ENCODE assay signal across 8 cellular contexts in the genomic region with DNA sequence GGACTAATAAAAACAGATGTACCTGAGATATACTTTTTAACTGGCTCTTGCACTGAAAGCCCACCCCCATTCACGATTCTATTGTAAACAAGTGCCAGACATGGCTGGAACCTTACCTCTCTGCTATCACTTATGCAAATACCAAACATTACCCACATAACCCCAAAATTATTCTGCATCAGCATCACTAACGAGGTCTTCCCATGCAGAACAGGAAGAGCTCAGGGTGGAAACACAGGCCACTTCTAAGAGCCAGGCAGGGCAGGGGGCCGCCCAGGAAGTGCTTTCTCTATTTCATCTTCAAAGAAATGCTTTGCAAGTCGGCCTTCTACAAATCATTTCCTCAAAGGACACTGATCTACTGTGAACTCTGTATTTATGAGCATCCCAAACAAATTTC. TPM values are rescaled to one million over a fixed set of nuclear protein-coding genes. Genes with fewer than 3 reads are reported as not detected.
DNase-seq lines count a peak whose midpoint lies in the region; ATAC-seq and TF ChIP-seq lines count a peak whose summit lies in the region.

No MANE protein-coding gene starts in this region.

- ATAC-seq in GM19455 (IDR thresholded peaks at IDR 0.05; ENCODE audit: unreplicated experiment): no peak
- ATAC-seq in HG02870 (IDR thresholded peaks at IDR 0.05; ENCODE audit: unreplicated experiment): no peak

- peaks cover 5% of the 10 kb centered on the region for H3K36me3 Mint-ChIP-seq in activated naive CD4-positive, alpha-beta T cell treated with anti-CD3 and anti-CD28 coated beads for 36 hours (ENCODE audit: low read depth)

- DNase-seq in stimulated activated CD4-positive, alpha-beta T cell treated with anti-CD3 and anti-CD28 coated beads, Interleukin-2, amount 100 ng/mL, for 24 hours: peak; percentile 32 to 46
- DNase-seq in stimulated activated CD4-positive, alpha-beta T cell treated with anti-CD3 and anti-CD28 coated beads, Interleukin-2, amount 100 ng/mL, for 48 hours: no peak
- peak; percentile 82 for DNase-seq in activated naive CD4-positive, alpha-beta T cell treated with anti-CD3 and anti-CD28 coated beads for 36 hours
- DNase-seq in kidney epithelial cell (ENCODE audit: low read depth): no peak
- DNase-seq in T1000 (lab: John Stamatoyannopoulos, UW): no peak
- no peak for DNase-seq in dedifferentiated amniotic fluid mesenchymal stem cell (ENCODE audit: extremely low spot score)

- H3K27ac Mint-ChIP-seq in activated naive CD4-positive, alpha-beta T cell treated with anti-CD3 and anti-CD28 coated beads for 36 hours: peak overlapping the region; percentile 52

- H3K27me3 Mint-ChIP-seq in activated naive CD4-positive, alpha-beta T cell treated with anti-CD3 and anti-CD28 coated beads for 36 hours (ENCODE audit: low read depth): no peaks in the 10 kb centered on the region

- no peak for TF ChIP-seq CTCF in kidney epithelial cell (IDR thresholded peaks at IDR 0.05; ENCODE audit: insufficient read depth, low read length, poor library complexity, severe bottlenecking)

- H3K36me3 ChIP-seq in kidney epithelial cell (ENCODE audit: control insufficient read depth, insufficient read depth, low read length): no peaks in the 10 kb centered on the region

- intact Hi-C loops in activated naive CD4-positive, alpha-beta T cell treated with anti-CD3 and anti-CD28 coated beads for 36 hours (cut with micrococcal nuclease): loop anchor here (1.0 to 5.0 kb wide), 6 partner anchors 36 to 1510 kb away; a partner anchor contains a TSS

- CTCF ChIA-PET in activated naive CD4-positive, alpha-beta T cell treated with anti-CD3 and anti-CD28 coated beads for 36 hours (lab: Charles Lee): interaction anchor here (0.7 to 2.6 kb wide), 2 partner anchors 11 to 15 kb away, joined by 3 to 8 read pairs; no protein-coding TSS in a partner anchor

- peaks cover 50% of the 10 kb centered on the region for H3K4me1 Mint-ChIP-seq in activated naive CD4-positive, alpha-beta T cell treated with anti-CD3 and anti-CD28 coated beads for 36 hours (ENCODE audit: low read depth)

- no peaks in the 10 kb centered on the region for H3K9me3 Mint-ChIP-seq in activated naive CD4-positive, alpha-beta T cell treated with anti-CD3 and anti-CD28 coated beads for 36 hours

- H3K4me3 ChIP-seq in kidney epithelial cell (ENCODE audit: low read depth, low read length): peak overlapping the region; percentile 48

- H3K27me3 ChIP-seq in kidney epithelial cell (ENCODE audit: control insufficient read depth, insufficient read depth, low read length): no peaks in the 10 kb centered on the region

- peak overlapping the region; percentile 47 for H3K4me3 Mint-ChIP-seq in activated naive CD4-positive, alpha-beta T cell treated with anti-CD3 and anti-CD28 coated beads for 36 hours

RNA-seq across cellular contexts. Expression of a gene that starts 7.3 kb away (rescaled TPM):
- total RNA-seq in activated naive CD4-positive, alpha-beta T cell treated with anti-CD3 and anti-CD28 coated beads for 36 hours: 1 to 10 TPM; 3.0 to 3.3 TPM
- 27.1 and 35.7 TPM in 2 replicates for total RNA-seq in kidney epithelial cell

Comparison
In these comparisons a context has a peak if more than half of its experiments do, and no peak if none do; other contexts are left out.
1. DNase-seq: peak in stimulated activated CD4-positive, alpha-beta T cell treated with anti-CD3 and anti-CD28 coated beads, Interleukin-2, amount 100 ng/mL, for 24 hours (2 of 2) and activated naive CD4-positive, alpha-beta T cell treated with anti-CD3 and anti-CD28 coated beads for 36 hours (single experiment); none in stimulated activated CD4-positive, alpha-beta T cell treated with anti-CD3 and anti-CD28 coated beads, Interleukin-2, amount 100 ng/mL, for 48 hours (0 of 2), kidney epithelial cell (single experiment), T1000 (single experiment) and dedifferentiated amniotic fluid mesenchymal stem cell (single experiment).